In genomic region chr12:21614510-21614909, GRCh38 we compare ENCODE assay signal across 1 cellular context.
TF ChIP-seq lines count a peak whose summit lies in the region.

No MANE protein-coding gene starts in this region.

TF ChIP-seq in endothelial cell of umbilical vein, 7 proteins besides CTCF, POLR2A, EP300 and RAD21 (continued from another document):
- no peak for TF ChIP-seq JUN (IDR thresholded peaks at IDR 0.05; ENCODE audit: borderline replicate concordance, insufficient read depth, insufficient read length, low read depth)
- no peak for TF ChIP-seq EZH2 (IDR thresholded peaks at IDR 0.05; ENCODE audit: borderline replicate concordance, low read depth, low read length, severe bottlenecking)
